24 cellular contexts compared by ENCODE assay signal in the genomic region with DNA sequence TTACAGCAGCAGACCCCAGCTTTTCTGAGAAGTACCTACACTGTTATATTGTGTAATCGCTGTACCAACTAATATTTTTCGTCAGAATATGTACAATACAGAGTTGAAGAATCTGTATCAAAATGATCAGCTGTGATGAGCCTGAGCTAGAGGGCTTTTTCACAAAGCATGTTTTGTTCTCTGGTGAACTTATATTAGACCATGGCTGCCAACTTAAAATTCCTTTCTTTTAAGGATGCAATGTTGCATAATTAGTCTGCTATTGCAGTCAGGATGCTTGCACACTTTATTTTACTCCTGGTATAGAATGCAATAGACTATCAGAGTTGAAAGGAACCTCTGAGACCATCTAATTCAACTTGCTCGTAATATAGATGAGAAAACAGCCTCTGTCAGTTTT.
"Had no signal": no experiment of that assay in that cellular context is flagged by ENCODE, and none has a peak within 500 bp of the region (broad histone marks: within the 10 kb centered on the region; RNA-seq: fewer than 3 reads in every experiment).

No MANE protein-coding gene starts in this region.

- H3K4me3 ChIP-seq: adrenal gland, body of pancreas, PC-9 had no signal

- H3K9me3 ChIP-seq: adrenal gland, body of pancreas had no signal

- H3K27me3 ChIP-seq: adrenal gland, body of pancreas had no signal

- H3K4me1 ChIP-seq: body of pancreas had no signal

- DNase-seq: activated CD4-positive, alpha-beta memory T cell treated with anti-CD3 and anti-CD28 coated beads, Interleukin-2, amount 10 ng/mL, durations not matched to agents 7 days and 5 days; activated CD4-positive, alpha-beta T cell treated with anti-CD3 and anti-CD28 coated beads, Interleukin-2, amount 10 ng/mL, durations not matched to agents 7 days and 5 days; activated CD4-positive, CD25-positive, alpha-beta regulatory T cell; activated gamma-delta T cell treated with Interleukin-2 at 50 U/mL for 16 hours; activated naive CD4-positive, alpha-beta T cell treated with anti-CD3 and anti-CD28 coated beads, Interleukin-2, amount 10 ng/mL, durations not matched to agents 7 days and 5 days; activated naive CD8-positive, alpha-beta T cell treated with anti-CD3 and anti-CD28 coated beads for 36 hours; activated T-cell treated with anti-CD3 and anti-CD28 coated beads for 4 hours; activated T-cell treated with anti-CD3 and anti-CD28 coated beads, Interleukin-2, amount 50 U/mL, for 72 hours; adrenal gland; aorta; body of pancreas; KG1; NCI-H1092; NCI-H1417; NCI-H1930; NCI-H2171; NCI-H2227 treated with DMSO at 0.1 percent for 48 hours; NCI-H510A treated with DMSO at 0.1 percent for 48 hours; PC-9; SHP77 treated with DMSO at 0.1 percent for 48 hours; T-cell; T-helper 2 cell; T1000 had no signal

- H3K4me2 ChIP-seq: PC-9 had no signal

- H3K36me3 ChIP-seq: adrenal gland had no signal

- H3K27ac ChIP-seq: adrenal gland, body of pancreas, PC-9, VCaP had no signal

- H2AFZ ChIP-seq: PC-9 had no signal

- ATAC-seq: activated T-cell treated with anti-CD3 and anti-CD28 coated beads, Interleukin-2, amount 50 U/mL, for 72 hours; body of pancreas; T-cell had no signal
